ENCODE assay signal across 19 cellular contexts in the genomic region with DNA sequence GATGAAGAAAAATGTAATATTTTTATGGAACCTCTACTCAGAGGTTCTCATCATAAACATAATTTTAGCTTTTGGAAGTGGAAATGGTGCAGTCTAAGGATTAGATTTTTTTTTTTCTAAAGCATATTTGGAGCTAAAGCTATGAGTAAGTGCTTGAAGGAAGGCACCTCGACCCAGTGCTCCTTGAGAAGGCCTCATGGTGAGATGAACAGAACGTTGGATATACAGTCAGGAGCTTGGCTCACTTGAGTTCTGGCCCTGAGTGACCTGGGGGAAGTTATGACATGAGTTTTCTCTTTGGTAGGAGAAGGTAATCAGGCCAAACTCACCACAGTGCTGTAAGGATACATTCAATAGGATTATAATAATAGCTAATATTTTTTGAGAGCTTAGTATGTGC.
DNase-seq lines count a peak whose midpoint lies in the region; ATAC-seq and TF ChIP-seq lines count a peak whose summit lies in the region.
"Had no signal": no experiment of that assay in that cellular context is flagged by ENCODE, and none has a peak within 500 bp of the region (broad histone marks: within the 10 kb centered on the region; RNA-seq: fewer than 3 reads in every experiment).

No MANE protein-coding gene starts in this region.

- intact Hi-C loops in Right ventricle myocardium superior (cut with DNase I) (no loop called here), cardiac septum (cut with DNase I) (no loop called here), psoas muscle (cut with DNase I) (no loop called here), aorta (cut with DNase I) (loop anchor here (5.0 kb wide), 1 partner anchor 51 kb away; no protein-coding TSS in a partner anchor)

- TF ChIP-seq CTCF in foreskin fibroblast (IDR thresholded peaks at IDR 0.05; ENCODE audit: low read depth, low read length) (no peak), psoas muscle (IDR thresholded peaks at IDR 0.05) (no peak)

- no peak for TF ChIP-seq POLR2A in erythroblast (IDR thresholded peaks at IDR 0.05; ENCODE audit: low read length)

- no peaks in the 10 kb centered on the region for H3K4me1 ChIP-seq in psoas muscle
- H3K4me1 ChIP-seq in aorta (ENCODE audit: control insufficient read depth in 1 of 2, insufficient read depth in 2 of 2, low read length in 2 of 2) = peaks cover 10% of the 10 kb centered on the region in 2 donors
- H3K4me1 ChIP-seq: pancreas had no signal

- H3K4me3 ChIP-seq in foreskin fibroblast (ENCODE audit: low read depth in 1 of 2, low read length in 2 of 2) (peak overlapping the region in 1 of 2 donors; percentile 16), psoas muscle (no peak overlapping the region), aorta (ENCODE audit: low read length in 2 of 2) (no peak overlapping the region)
- H3K4me3 ChIP-seq: cardiac muscle cell, GM12878, pancreas had no signal

- 25 to 41% (median 31%) methylated on average over 2 of the region's 2 CpGs for WGBS in psoas muscle, 3 donors
- 3% methylated on average over 2 of the region's 2 CpGs for WGBS in aorta, 2 donors

- peak; percentile 14 for ATAC-seq in Right ventricle myocardium superior (ENCODE audit: poor library complexity)
- ATAC-seq in psoas muscle = peak in 1 of 4 donors; percentile 41
- ATAC-seq in aorta (ENCODE audit: low FRiP score) = peak; percentile 48
- no peak for ATAC-seq in GM21515 (IDR thresholded peaks at IDR 0.05; ENCODE audit: unreplicated experiment)
- ATAC-seq: GM12878 had no signal

- DNase-seq in Right ventricle myocardium superior = no peak
- no peak for DNase-seq in cardiac septum (ENCODE audit: low spot score)
- DNase-seq in foreskin fibroblast = peak; percentile 40 to 60
- DNase-seq in psoas muscle = no peak
- no peak for DNase-seq in aorta
- no peak for DNase-seq in NCI-H2171 (lab: John Stamatoyannopoulos, UW)
- DNase-seq in erythroblast (lab: John Stamatoyannopoulos, UW) = no peak
- DNase-seq: 8988T; activated effector memory CD4-positive, alpha-beta T cell treated with Interleukin-2 at 50 U/mL for 16 hours; CD4-positive, alpha-beta memory T cell; MV-4-11; NCI-H2227 treated with DMSO at 0.1 percent for 48 hours; stimulated activated CD4-positive, alpha-beta T cell treated with anti-CD3 and anti-CD28 coated beads, Interleukin-2, amount 100 ng/mL, for 48 hours had no signal

- H3K36me3 ChIP-seq in psoas muscle (ENCODE audit: insufficient read depth in 1 of 2, low read depth in 1 of 2) (no peaks in the 10 kb centered on the region), aorta (ENCODE audit: control insufficient read depth in 1 of 2, insufficient read depth in 2 of 2, low read length in 1 of 2) (no peaks in the 10 kb centered on the region)
- H3K36me3 ChIP-seq: cardiac muscle cell, pancreas had no signal

- H3K27ac ChIP-seq in psoas muscle = peak overlapping the region; percentile 11
- H3K27ac ChIP-seq in aorta (ENCODE audit: low read depth in 1 of 2, low read length in 2 of 2) = peak overlapping the region; percentile 93 to 96
- H3K27ac ChIP-seq: cardiac muscle cell, epithelial cell of prostate, pancreas, VCaP had no signal

- H3K27me3 ChIP-seq in psoas muscle (ENCODE audit: insufficient read depth in 3 of 3, low read length in 2 of 3) = no peaks in the 10 kb centered on the region
- no peaks in the 10 kb centered on the region for H3K27me3 ChIP-seq in aorta (ENCODE audit: control insufficient read depth in 1 of 2, insufficient read depth in 2 of 2, low read length in 1 of 2)
- H3K27me3 ChIP-seq: cardiac muscle cell, pancreas had no signal

- peaks cover 5% of the 10 kb centered on the region for H3K9me3 ChIP-seq in psoas muscle
- H3K9me3 ChIP-seq in aorta (ENCODE audit: control insufficient read depth, low read length) = no peaks in the 10 kb centered on the region
- H3K9me3 ChIP-seq: pancreas had no signal

Comparison
In these comparisons a context has a peak if more than half of its experiments do, and no peak if none do; other contexts are left out.
1. DNase-seq: peak in foreskin fibroblast (2 of 2); none in Right ventricle myocardium superior (single experiment), cardiac septum (single experiment), psoas muscle (0 of 2), aorta (0 of 2), NCI-H2171 (single experiment) and erythroblast (0 of 2).
2. intact Hi-C loops: an anchor here in aorta (5.0 kb wide); none called in Right ventricle myocardium superior, cardiac septum and psoas muscle.